In genomic region chr10:43623351-43623750, GRCh38 we compare ENCODE assay signal across 10 cellular contexts. TPM values are rescaled to one million over a fixed set of nuclear protein-coding genes. Genes with fewer than 3 reads are reported as not detected.
DNase-seq lines count a peak whose midpoint lies in the region; ATAC-seq lines count a peak whose summit lies in the region.
"Had no signal": no experiment of that assay in that cellular context is flagged by ENCODE, and none has a peak within 500 bp of the region (broad histone marks: within the 10 kb centered on the region; RNA-seq: fewer than 3 reads in every experiment).

No MANE protein-coding gene starts in this region.

- H3K9me3 Mint-ChIP-seq in activated CD4-positive, alpha-beta T cell treated with anti-CD3 and anti-CD28 coated beads, Interleukin-2, amount 10 ng/mL, durations not matched to agents 7 days and 5 days, result peaks cover 43% of the 10 kb centered on the region
- peaks cover 0 to 4% of the 10 kb centered on the region in 2 donors for H3K9me3 Mint-ChIP-seq in effector memory CD8-positive, alpha-beta T cell

- POLR2A ChIA-PET in activated CD4-positive, alpha-beta T cell treated with anti-CD3 and anti-CD28 coated beads, Interleukin-2, amount 10 ng/mL, durations not matched to agents 7 days and 5 days (lab: Charles Lee), result no interaction called here

- H3K4me3 ChIP-seq in skeletal muscle satellite cell (ENCODE audit: low read length), result peak overlapping the region; percentile 53
- H3K4me3 ChIP-seq: lung had no signal

- peak overlapping the region; percentile 65 for H3K27ac Mint-ChIP-seq in activated CD4-positive, alpha-beta T cell treated with anti-CD3 and anti-CD28 coated beads, Interleukin-2, amount 10 ng/mL, durations not matched to agents 7 days and 5 days
- H3K27ac Mint-ChIP-seq in effector memory CD8-positive, alpha-beta T cell, result peak overlapping the region; percentile 76 to 89
- H3K27ac Mint-ChIP-seq: CD14-positive monocyte had no signal

- CTCF ChIA-PET in activated CD4-positive, alpha-beta T cell treated with anti-CD3 and anti-CD28 coated beads, Interleukin-2, amount 10 ng/mL, durations not matched to agents 7 days and 5 days (lab: Charles Lee), result interaction anchor here (1.6 kb wide), 1 partner anchor 8 kb away, joined by 3 read pairs; no protein-coding TSS in a partner anchor

- DNase-seq in activated CD4-positive, alpha-beta T cell treated with anti-CD3 and anti-CD28 coated beads, Interleukin-2, amount 10 ng/mL, durations not matched to agents 7 days and 5 days, result no peak
- no peak for DNase-seq in activated CD4-positive, alpha-beta T cell treated with anti-CD3 and anti-CD28 coated beads for 48 hours
- DNase-seq in NCI-H69 (lab: John Stamatoyannopoulos, UW) (peak; percentile 56), HUDEP-2 (lab: John Stamatoyannopoulos, UW; ENCODE audit: unreplicated experiment in 76 of 76) (no peak)
- DNase-seq in effector memory CD8-positive, alpha-beta T cell, result no peak

- no peaks in the 10 kb centered on the region for H3K27me3 ChIP-seq in skeletal muscle satellite cell (ENCODE audit: control insufficient read depth, insufficient read depth, low read length)

- H3K4me2 ChIP-seq in skeletal muscle satellite cell (ENCODE audit: low read length), result peak overlapping the region; percentile 48

- H3K9ac ChIP-seq in skeletal muscle satellite cell (ENCODE audit: low read depth, low read length), result no peak overlapping the region

- H3K27me3 Mint-ChIP-seq in activated CD4-positive, alpha-beta T cell treated with anti-CD3 and anti-CD28 coated beads, Interleukin-2, amount 10 ng/mL, durations not matched to agents 7 days and 5 days, result no peaks in the 10 kb centered on the region
- H3K27me3 Mint-ChIP-seq in effector memory CD8-positive, alpha-beta T cell, result no peaks in the 10 kb centered on the region

- H3K9me3 ChIP-seq in skeletal muscle satellite cell (replicated peaks; ENCODE audit: low read length), result peaks cover 7% of the 10 kb centered on the region

- no peak overlapping the region for H3K4me3 Mint-ChIP-seq in activated CD4-positive, alpha-beta T cell treated with anti-CD3 and anti-CD28 coated beads, Interleukin-2, amount 10 ng/mL, durations not matched to agents 7 days and 5 days
- H3K4me3 Mint-ChIP-seq in effector memory CD8-positive, alpha-beta T cell, result peak overlapping the region; percentile 57 to 75

- H3K4me1 ChIP-seq in skeletal muscle satellite cell (ENCODE audit: control insufficient read depth, insufficient read depth, low read length), result no peaks in the 10 kb centered on the region

- H3K36me3 ChIP-seq in skeletal muscle satellite cell (ENCODE audit: insufficient read depth, low read length), result no peaks in the 10 kb centered on the region

- ATAC-seq in effector memory CD8-positive, alpha-beta T cell (replicated peaks), result peak; percentile 60
- ATAC-seq in GM19035 (IDR thresholded peaks at IDR 0.05; ENCODE audit: unreplicated experiment) (no peak), GM19397 (IDR thresholded peaks at IDR 0.05; ENCODE audit: unreplicated experiment) (no peak)

- H3K36me3 Mint-ChIP-seq in activated CD4-positive, alpha-beta T cell treated with anti-CD3 and anti-CD28 coated beads, Interleukin-2, amount 10 ng/mL, durations not matched to agents 7 days and 5 days (ENCODE audit: low read depth), result peaks cover 22% of the 10 kb centered on the region
- peaks cover 5% of the 10 kb centered on the region for H3K36me3 Mint-ChIP-seq in effector memory CD8-positive, alpha-beta T cell (ENCODE audit: insufficient read depth)
- H3K36me3 Mint-ChIP-seq: CD14-positive monocyte had no signal

- peaks cover 10% of the 10 kb centered on the region for H3K4me1 Mint-ChIP-seq in activated CD4-positive, alpha-beta T cell treated with anti-CD3 and anti-CD28 coated beads, Interleukin-2, amount 10 ng/mL, durations not matched to agents 7 days and 5 days
- peaks cover 4 to 13% of the 10 kb centered on the region in 2 donors for H3K4me1 Mint-ChIP-seq in effector memory CD8-positive, alpha-beta T cell (ENCODE audit: low read depth in 2 of 2)

RNA-seq across cellular contexts. Expression of gene ZNF485, which starts 17.1 kb away (rescaled TPM):
- 1 to 10 TPM; 3.4 to 4.2 TPM for total RNA-seq in activated CD4-positive, alpha-beta T cell treated with anti-CD3 and anti-CD28 coated beads, Interleukin-2, amount 10 ng/mL, durations not matched to agents 7 days and 5 days
- 5.0 and 6.1 TPM in 2 replicates for total RNA-seq in skeletal muscle satellite cell (2012; rRNA removed)

RNA-seq across cellular contexts. Expression of gene ZNF32, which starts 25.3 kb away (rescaled TPM):
- 10 to 100 TPM; 18.0 to 19.0 TPM for total RNA-seq in activated CD4-positive, alpha-beta T cell treated with anti-CD3 and anti-CD28 coated beads, Interleukin-2, amount 10 ng/mL, durations not matched to agents 7 days and 5 days
- 15.9 and 17.5 TPM in 2 replicates for total RNA-seq in skeletal muscle satellite cell (2012; rRNA removed)

RNA-seq across cellular contexts. Expression of gene ZNF239, which starts 48.9 kb away (rescaled TPM):
- under 1 TPM; 0.45 to 0.73 TPM for total RNA-seq in activated CD4-positive, alpha-beta T cell treated with anti-CD3 and anti-CD28 coated beads, Interleukin-2, amount 10 ng/mL, durations not matched to agents 7 days and 5 days
- 5.2 and 8.9 TPM in 2 replicates for total RNA-seq in skeletal muscle satellite cell (2012; rRNA removed)
